8 cellular contexts compared by ENCODE assay signal in the genomic region with DNA sequence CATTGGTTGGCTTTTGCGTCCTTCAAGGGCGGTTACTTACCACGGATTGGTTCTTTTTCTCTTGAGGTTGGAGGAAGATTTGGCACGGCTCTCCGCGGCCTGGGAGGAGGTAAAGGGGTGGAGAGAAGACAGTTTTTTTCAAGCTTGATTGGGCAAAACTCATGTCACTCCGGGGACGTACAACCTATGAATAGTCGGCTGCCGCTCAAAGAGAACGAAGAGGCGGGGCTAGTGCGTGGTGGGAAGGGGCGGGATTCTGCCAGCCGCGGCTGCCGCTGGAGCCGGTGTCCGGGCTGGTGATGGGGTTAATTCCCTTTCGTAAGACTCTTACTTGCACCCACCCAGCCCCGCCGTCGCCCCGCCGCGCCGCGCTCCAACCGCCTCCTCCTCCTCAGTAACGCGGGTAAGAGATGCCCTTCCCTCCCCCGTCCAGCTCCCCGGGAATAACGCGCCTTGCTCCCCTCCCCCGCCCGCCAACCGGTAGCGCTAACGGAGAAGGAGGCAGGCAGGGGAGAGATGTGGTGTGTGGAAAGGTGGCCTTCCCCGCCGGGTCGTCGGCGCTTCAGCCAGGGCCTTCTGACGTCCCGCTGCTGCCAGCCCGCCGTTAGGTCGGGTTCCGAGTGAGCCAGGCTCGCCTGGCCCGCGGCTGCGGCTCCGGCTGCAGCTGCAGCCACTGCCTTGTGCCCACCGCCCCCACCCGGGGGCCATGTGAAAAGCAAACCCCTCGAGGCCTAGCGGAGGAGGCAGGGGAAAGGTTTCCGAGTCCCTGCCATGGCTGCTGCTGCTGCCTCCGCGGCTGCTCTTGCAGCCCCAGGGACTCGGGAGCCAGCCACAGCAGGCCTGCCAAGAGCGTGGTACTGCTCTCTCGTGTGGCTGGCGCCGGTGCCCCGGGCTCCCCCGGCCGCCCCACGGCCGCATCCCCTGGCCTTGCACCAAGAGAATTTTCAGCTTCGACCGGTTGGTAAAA. TPM values are rescaled to one million over a fixed set of nuclear protein-coding genes. Genes with fewer than 3 reads are reported as not detected.
DNase-seq lines count a peak whose midpoint lies in the region; ATAC-seq and TF ChIP-seq lines count a peak whose summit lies in the region.

A gene (plus strand): TSS at position 254 of the 967 bp plus-strand sequence. CDS start 73,362 bp downstream, outside the sequence.

- ATAC-seq in GM18873 (IDR thresholded peaks at IDR 0.05; ENCODE audit: low FRiP score, unreplicated experiment) (peak; percentile 74), HG03139 (IDR thresholded peaks at IDR 0.05; ENCODE audit: unreplicated experiment) (peak; percentile 79)

- H3K9ac ChIP-seq in mammary epithelial cell (ENCODE audit: insufficient read depth, low read length) (peak within 1 kb of the TSS; percentile 98), iPS-20b (ENCODE audit: low read depth, low read length) (peak within 1 kb of the TSS; percentile 88)

- in situ Hi-C loops in mammary epithelial cell (cut with MboI; ENCODE audit: low sequenced_read_pairs in 2 of 2), result no loop called here

- intact Hi-C loops in mammary epithelial cell (cut with micrococcal nuclease), result loop anchor here (2.0 to 10.0 kb wide), 5 partner anchors 213 to 527 kb away; no protein-coding TSS in a partner anchor

- peak within 1 kb of the TSS; percentile 98 for H3K27ac ChIP-seq in WERI-Rb-1
- H3K27ac ChIP-seq in mammary epithelial cell (ENCODE audit: insufficient read depth, low read depth, low read length), result peak within 1 kb of the TSS; percentile 95
- peak within 1 kb of the TSS; percentile 93 for H3K27ac ChIP-seq in iPS-20b (ENCODE audit: low read length)
- peak within 1 kb of the TSS; percentile 48 to 91 (median 88) for H3K27ac ChIP-seq in skin epidermis

- H3K4me2 ChIP-seq in mammary epithelial cell (ENCODE audit: insufficient read depth, low read depth, low read length), result peak within 1 kb of the TSS; percentile 86

- DNase-seq in AG08395 (ENCODE audit: low spot score) (peak; percentile 99), NCI-H2227 (lab: John Stamatoyannopoulos, UW; ENCODE audit: unreplicated experiment) (peak; percentile 100), WERI-Rb-1 (peak; percentile 98), mammary epithelial cell (peak; percentile 100)

- TF ChIP-seq CTCF in WERI-Rb-1 (IDR thresholded peaks at IDR 0.05; ENCODE audit: low read depth, low read length) (peak; percentile 19; the same call in 1 of the 2 replicates), mammary epithelial cell (conservative IDR thresholded peaks at IDR 0.05 in 1 of 2, IDR thresholded peaks at IDR 0.05 in 1 of 2; ENCODE audit: extremely low read depth in 1 of 2, insufficient read depth in 1 of 2, low read depth in 1 of 2, low read length in 2 of 2) (peak in 1 of 2 donors; percentile 26)

- peak within 1 kb of the TSS; percentile 97 for H2AFZ ChIP-seq in mammary epithelial cell (ENCODE audit: low read depth, low read length)

- H3K27me3 ChIP-seq in WERI-Rb-1 (ENCODE audit: insufficient read depth, low read depth, severe bottlenecking), result no peaks in the 10 kb centered on the region
- H3K27me3 ChIP-seq in mammary epithelial cell (ENCODE audit: insufficient read depth, low read length), result no peaks in the 10 kb centered on the region
- H3K27me3 ChIP-seq in iPS-20b (ENCODE audit: insufficient read depth, low read length), result no peaks in the 10 kb centered on the region

- H3K9me3 ChIP-seq in WERI-Rb-1 (ENCODE audit: severe bottlenecking) (no peaks in the 10 kb centered on the region), mammary epithelial cell (replicated peaks; ENCODE audit: insufficient read depth, low read length) (no peaks in the 10 kb centered on the region), iPS-20b (ENCODE audit: insufficient read depth, low read depth, low read length) (peaks cover 4% of the 10 kb centered on the region; the same call in 1 of the 2 replicates)

- H3K4me3 ChIP-seq in WERI-Rb-1 (ENCODE audit: low read depth, low read length) (peak within 1 kb of the TSS; percentile 61), mammary epithelial cell (replicated peaks in 1 of 3; ENCODE audit: insufficient read depth in 1 of 3, low read depth in 2 of 3, low read length in 3 of 3) (peak within 1 kb of the TSS; percentile 88 to 93 (median 89)), iPS-20b (ENCODE audit: low read length) (peak within 1 kb of the TSS; percentile 81), skin epidermis (peak within 1 kb of the TSS; percentile 64 to 98 (median 78))

- WGBS in mammary epithelial cell (ENCODE audit: low coverage, missing lambda C conversion rate), result 2% methylated on average over 17 of the region's 75 CpGs

- dilution Hi-C loops in mammary epithelial cell (cut with HindIII; ENCODE audit: low sequenced_read_pairs), result no loop called here

- H3K79me2 ChIP-seq in mammary epithelial cell (ENCODE audit: insufficient read depth, low read length), result peaks cover 75% of the 10 kb centered on the region

- H4K20me1 ChIP-seq in mammary epithelial cell (ENCODE audit: insufficient read depth, low read length), result no peaks in the 10 kb centered on the region

- H3K4me1 ChIP-seq in mammary epithelial cell (ENCODE audit: insufficient read depth, low read length), result peaks cover 34% of the 10 kb centered on the region
- H3K4me1 ChIP-seq in iPS-20b (ENCODE audit: insufficient read depth, low read length), result no peaks in the 10 kb centered on the region

- CTCF ChIA-PET in mammary epithelial cell (lab: Charles Lee; ENCODE audit: low non-redundant PET), result interaction anchor here (0.5 to 0.7 kb wide), 3 partner anchors 58 to 1154 kb away, joined by 3 to 6 read pairs (median 5); no protein-coding TSS in a partner anchor

- BruUV-seq in mammary epithelial cell (replicated peaks; lab: Mats Ljungman, UMichigan), result no TSS peak

- H3K36me3 ChIP-seq in WERI-Rb-1 (peaks cover 3% of the 10 kb centered on the region; the same call in 1 of the 2 replicates), mammary epithelial cell (ENCODE audit: insufficient read depth, low read length) (peaks cover 4% of the 10 kb centered on the region), iPS-20b (ENCODE audit: insufficient read depth, low read depth, low read length) (peaks cover 8% of the 10 kb centered on the region)

RNA-seq across cellular contexts. Expression of the gene that starts here (rescaled TPM):
- total RNA-seq in mammary epithelial cell, result 10 to 100 TPM; 17.3 to 45.2 TPM
- 51.0 TPM for polyA plus RNA-seq in mammary epithelial cell
- polyA minus RNA-seq in mammary epithelial cell, result 15.3 TPM

Comparison
In these comparisons a context has a peak if more than half of its experiments do, and no peak if none do; other contexts are left out.
1. Peak in every context shown above with its lines: DNase-seq, ATAC-seq, H3K4me3 ChIP-seq and H3K27ac ChIP-seq.